8 cellular contexts compared by ENCODE assay signal in genomic region chr10:30783939-30784500, GRCh38.
DNase-seq lines count a peak whose midpoint lies in the region; ATAC-seq, FAIRE-seq and TF ChIP-seq lines count a peak whose summit lies in the region.

No MANE protein-coding gene starts in this region.

- no peaks in the 10 kb centered on the region for H3K27me3 Mint-ChIP-seq in chondrocyte (ENCODE audit: low read depth)

- H3K4me3 Mint-ChIP-seq in chondrocyte (ENCODE audit: unreplicated experiment): peak overlapping the region; percentile 79

- FAIRE-seq in kidney (lab: Jason Lieb, UNC): no peak

- peak overlapping the region; percentile 57 to 80 for H3K4me3 ChIP-seq in kidney (ENCODE audit: low read length in 2 of 2)

- peak overlapping the region; percentile 51 to 59 for H3K27ac ChIP-seq in kidney (ENCODE audit: low read depth in 2 of 2, low read length in 2 of 2)

- peak overlapping the region; percentile 91 for H3K27ac Mint-ChIP-seq in chondrocyte (ENCODE audit: unreplicated experiment)

- H3K4me1 Mint-ChIP-seq in chondrocyte (ENCODE audit: low read depth): peaks cover 30% of the 10 kb centered on the region

- H3K9me3 ChIP-seq in kidney (ENCODE audit: control insufficient read depth in 1 of 2, low read length in 2 of 2): no peaks in the 10 kb centered on the region

- ATAC-seq in HG02798 (IDR thresholded peaks at IDR 0.05; ENCODE audit: poor library complexity, unreplicated experiment): peak; percentile 49
- ATAC-seq in GM18870 (IDR thresholded peaks at IDR 0.05; ENCODE audit: unreplicated experiment): no peak

- H3K36me3 Mint-ChIP-seq in chondrocyte (ENCODE audit: low read depth): no peaks in the 10 kb centered on the region

- intact Hi-C loops in kidney (cut with DNase I): no loop called here

- H3K4me1 ChIP-seq in kidney (ENCODE audit: control insufficient read depth in 1 of 2, insufficient read depth in 1 of 2, low read depth in 1 of 2, low read length in 2 of 2): peaks cover 3% of the 10 kb centered on the region in 2 donors

- H3K36me3 ChIP-seq in kidney (ENCODE audit: control insufficient read depth in 1 of 2, insufficient read depth in 2 of 2, low read length in 2 of 2): no peaks in the 10 kb centered on the region

- TF ChIP-seq CTCF in chondrocyte (IDR thresholded peaks at IDR 0.05): peak; percentile 93
- TF ChIP-seq CTCF in kidney (IDR thresholded peaks at IDR 0.05; ENCODE audit: borderline replicate concordance, extremely low read depth, insufficient read depth): peak; percentile 86

- peak overlapping the region in 1 of 2 donors; percentile 58 for H3K9ac ChIP-seq in kidney (ENCODE audit: low read length in 2 of 2)

- no peaks in the 10 kb centered on the region for H3K9me3 Mint-ChIP-seq in chondrocyte (ENCODE audit: low read depth)

- DNase-seq in EL (peak; percentile 89), NCI-H460 (ENCODE audit: extremely low read depth, low read depth) (peak; percentile 47), chondrocyte (ENCODE audit: low spot score) (no peak), kidney (peak; percentile 93)
- DNase-seq in activated CD4-positive, alpha-beta T cell treated with anti-CD3 and anti-CD28 coated beads for 4 hours: peak; percentile 84 to 85
- peak; percentile 82 for DNase-seq in stimulated activated CD4-positive, alpha-beta T cell treated with anti-CD3 and anti-CD28 coated beads, Interleukin-12 subunit alpha, Interleukin-12 subunit beta, amount 100 ng/mL, for 4 hours
